Comparison of ENCODE assay signal across 21 cellular contexts in genomic region chr15:68268405-68268804, GRCh38.
"Had no signal": no experiment of that assay in that cellular context is flagged by ENCODE, and none has a peak within 500 bp of the region (broad histone marks: within the 10 kb centered on the region; RNA-seq: fewer than 3 reads in every experiment).

No MANE protein-coding gene starts in this region.

- H3K9me3 ChIP-seq: adrenal gland, gastrocnemius medialis, heart left ventricle, ovary, spleen, testis had no signal

- H3K27ac Mint-ChIP-seq: activated B cell treated with CpG ODN at 0.5 μM for 24 hours; activated CD8-positive, alpha-beta T cell treated with anti-CD3 and anti-CD28 coated beads for 36 hours; activated naive CD4-positive, alpha-beta T cell treated with anti-CD3 and anti-CD28 coated beads, Interleukin-2, amount 50 U/mL, for 24 hours; immature natural killer cell; neural progenitor cell; stimulated activated naive CD8-positive, alpha-beta T cell treated with anti-CD3 and anti-CD28 coated beads, Interleukin-15, amount 100 ng/mL, for 72 hours had no signal

- H3K27me3 ChIP-seq: adrenal gland, gastrocnemius medialis, neural progenitor cell, testis had no signal

- H3K36me3 ChIP-seq: adrenal gland, gastrocnemius medialis, heart left ventricle, neural progenitor cell, ovary, spleen had no signal

- H3K9ac ChIP-seq: neural progenitor cell had no signal

- ATAC-seq: activated CD8-positive, alpha-beta T cell treated with anti-CD3 and anti-CD28 coated beads for 36 hours; activated T-cell treated with anti-CD3 and anti-CD28 coated beads, Interleukin-2, amount 50 U/mL, for 4 hours; gastrocnemius medialis; heart left ventricle; left colon; sciatic nerve; stimulated activated naive CD8-positive, alpha-beta T cell treated with anti-CD3 and anti-CD28 coated beads, Interleukin-15, amount 100 ng/mL, for 72 hours had no signal

- H3K9me3 Mint-ChIP-seq: activated B cell treated with CpG ODN at 0.5 μM for 24 hours; activated CD8-positive, alpha-beta T cell treated with anti-CD3 and anti-CD28 coated beads for 36 hours; activated naive CD4-positive, alpha-beta T cell treated with anti-CD3 and anti-CD28 coated beads, Interleukin-2, amount 50 U/mL, for 24 hours; activated T-cell treated with anti-CD3 and anti-CD28 coated beads, Interleukin-2, amount 50 U/mL, for 4 hours; immature natural killer cell; neural progenitor cell; stimulated activated naive CD8-positive, alpha-beta T cell treated with anti-CD3 and anti-CD28 coated beads, Interleukin-15, amount 100 ng/mL, for 72 hours had no signal

- H3K4me2 ChIP-seq: neural progenitor cell had no signal

- H2AFZ ChIP-seq: neural progenitor cell had no signal

- DNase-seq: activated B cell treated with CpG ODN at 0.5 μM for 24 hours; activated CD4-positive, alpha-beta T cell treated with anti-CD3 and anti-CD28 coated beads for 48 hours; activated CD8-positive, alpha-beta T cell treated with anti-CD3 and anti-CD28 coated beads for 36 hours; activated effector memory CD4-positive, alpha-beta T cell treated with anti-CD3 and anti-CD28 coated beads, Interleukin-2, amount 50 U/mL, for 16 hours; activated T-cell treated with anti-CD3 and anti-CD28 coated beads, Interleukin-2, amount 50 U/mL, for 4 hours; adrenal gland; caudate nucleus; gastrocnemius medialis; heart left ventricle; immature natural killer cell; left colon; ovary; spleen; stimulated activated CD4-positive, alpha-beta T cell treated with anti-CD3 and anti-CD28 coated beads, Interleukin-1b, Interleukin-23, amount 100 ng/mL, for 48 hours; stimulated activated naive CD8-positive, alpha-beta T cell treated with anti-CD3 and anti-CD28 coated beads, Interleukin-15, amount 100 ng/mL, for 72 hours; testis had no signal

- H3K36me3 Mint-ChIP-seq: activated naive CD4-positive, alpha-beta T cell treated with anti-CD3 and anti-CD28 coated beads, Interleukin-2, amount 50 U/mL, for 24 hours; immature natural killer cell; neural progenitor cell had no signal

- H3K4me3 Mint-ChIP-seq: activated B cell treated with CpG ODN at 0.5 μM for 24 hours; activated CD8-positive, alpha-beta T cell treated with anti-CD3 and anti-CD28 coated beads for 36 hours; activated naive CD4-positive, alpha-beta T cell treated with anti-CD3 and anti-CD28 coated beads, Interleukin-2, amount 50 U/mL, for 24 hours; activated T-cell treated with anti-CD3 and anti-CD28 coated beads, Interleukin-2, amount 50 U/mL, for 4 hours; immature natural killer cell; neural progenitor cell; stimulated activated naive CD8-positive, alpha-beta T cell treated with anti-CD3 and anti-CD28 coated beads, Interleukin-15, amount 100 ng/mL, for 72 hours had no signal

- H3K4me1 ChIP-seq: spleen had no signal

- H3K27ac ChIP-seq: adrenal gland, coronary artery, gastrocnemius medialis, heart left ventricle, neural progenitor cell, ovary, spleen, testis had no signal

- H3K4me1 Mint-ChIP-seq: activated B cell treated with CpG ODN at 0.5 μM for 24 hours; activated naive CD4-positive, alpha-beta T cell treated with anti-CD3 and anti-CD28 coated beads, Interleukin-2, amount 50 U/mL, for 24 hours; immature natural killer cell; stimulated activated naive CD8-positive, alpha-beta T cell treated with anti-CD3 and anti-CD28 coated beads, Interleukin-15, amount 100 ng/mL, for 72 hours had no signal

- H3K4me3 ChIP-seq: adrenal gland, coronary artery, gastrocnemius medialis, heart left ventricle, lung, neural progenitor cell, ovary, spleen, testis had no signal
